In the genomic region with DNA sequence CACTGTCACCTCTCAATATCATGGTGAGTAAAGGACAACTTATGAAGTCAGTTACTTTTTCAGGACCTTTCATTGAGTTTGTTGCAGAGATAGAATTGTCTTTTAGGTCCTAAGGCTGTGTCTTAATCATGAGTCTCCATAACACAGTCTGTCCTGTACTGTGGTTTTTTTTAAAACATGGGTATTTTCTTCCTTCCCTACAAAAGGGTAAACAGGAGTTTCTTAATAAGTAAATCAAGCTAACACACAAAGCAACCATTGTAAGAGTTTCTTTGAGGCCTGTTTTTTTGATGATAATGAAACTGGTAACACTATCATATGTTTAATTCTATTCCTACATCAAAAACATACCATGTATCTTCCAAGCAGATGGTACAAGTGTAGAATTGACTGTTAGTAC, we compare ENCODE assay signal across 7 cellular contexts.
"Had no signal": no experiment of that assay in that cellular context is flagged by ENCODE, and none has a peak within 500 bp of the region (broad histone marks: within the 10 kb centered on the region; RNA-seq: fewer than 3 reads in every experiment).

No MANE protein-coding gene starts in this region.

- H3K9me3 ChIP-seq: HAP-1 had no signal

- H3K4me3 ChIP-seq: GM23338, HAP-1, K562 had no signal

- DNase-seq: H7, IMR-90, KG1 had no signal

- ATAC-seq: GM23338, HCT116, K562 had no signal

- H3K36me3 ChIP-seq: HAP-1 had no signal
